In the genomic region with DNA sequence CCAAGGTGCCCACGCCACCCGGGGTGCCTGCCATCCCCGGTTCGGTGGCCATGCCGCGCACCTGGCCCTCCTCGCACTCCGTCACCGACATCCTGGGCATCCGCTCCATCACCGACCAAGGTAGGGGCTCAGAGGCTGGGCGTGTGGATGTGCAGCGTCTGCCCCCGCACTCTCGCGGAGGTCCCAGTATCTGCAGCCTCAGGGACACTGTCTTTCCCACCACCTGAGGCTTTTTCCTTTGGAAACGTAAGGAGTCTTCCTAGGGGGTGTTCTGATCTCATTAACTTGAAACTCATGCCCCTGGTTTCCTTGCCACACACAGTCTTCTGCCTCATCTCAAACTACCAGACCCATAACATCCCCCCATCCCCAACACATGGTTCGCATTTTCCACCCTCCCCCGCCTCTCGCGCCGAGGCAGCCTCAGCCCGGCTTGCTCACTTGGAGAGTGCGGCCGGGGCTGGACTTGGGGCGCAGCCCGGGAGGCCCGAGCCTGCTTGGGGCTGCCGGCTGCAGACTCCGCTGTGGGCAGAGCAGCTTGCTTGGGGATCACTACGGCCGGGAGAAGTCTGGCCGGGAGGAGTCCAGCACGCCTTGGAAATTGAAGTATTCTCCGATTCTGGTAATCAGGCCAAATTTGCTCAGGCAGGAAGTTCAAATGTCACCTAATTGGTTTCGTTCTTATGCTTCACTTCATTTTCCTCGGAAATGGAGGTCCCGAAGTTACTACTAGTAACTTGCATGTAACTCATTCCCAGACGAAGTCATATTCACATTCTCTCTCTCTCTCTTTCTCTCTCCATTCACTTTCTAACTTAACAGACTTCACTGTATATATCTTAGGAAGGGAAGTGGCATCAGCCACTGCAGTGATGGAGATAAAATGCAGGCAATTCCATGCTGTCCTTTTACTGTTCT, we compare ENCODE assay signal across 10 cellular contexts. TPM values are rescaled to one million over a fixed set of nuclear protein-coding genes. Genes with fewer than 3 reads are reported as not detected.
A peak's percentile ranks its signal among the peaks of the same experiment; 100 is the strongest.
DNase-seq lines count a peak whose midpoint lies in the region; ATAC-seq and TF ChIP-seq lines count a peak whose summit lies in the region.
"Had no signal": no experiment of that assay in that cellular context is flagged by ENCODE, and none has a peak within 500 bp of the region (broad histone marks: within the 10 kb centered on the region; RNA-seq: fewer than 3 reads in every experiment).

No MANE protein-coding gene starts in this region.

- H3K27ac Mint-ChIP-seq in activated naive CD4-positive, alpha-beta T cell treated with anti-CD3 and anti-CD28 coated beads, Interleukin-2, amount 50 U/mL, for 24 hours, result no peak overlapping the region
- no peak overlapping the region for H3K27ac Mint-ChIP-seq in activated T-helper 17 cell treated with anti-CD3 and anti-CD28 coated beads, Interleukin-2, amount 50 U/mL, for 72 hours
- peak overlapping the region; percentile 39 for H3K27ac Mint-ChIP-seq in type B pancreatic cell

- H3K36me3 Mint-ChIP-seq in activated naive CD4-positive, alpha-beta T cell treated with anti-CD3 and anti-CD28 coated beads, Interleukin-2, amount 50 U/mL, for 24 hours, result peaks cover 8% of the 10 kb centered on the region
- peaks cover 29% of the 10 kb centered on the region for H3K36me3 Mint-ChIP-seq in activated T-helper 17 cell treated with anti-CD3 and anti-CD28 coated beads, Interleukin-2, amount 50 U/mL, for 72 hours (ENCODE audit: low read depth)
- peaks cover 4% of the 10 kb centered on the region for H3K36me3 Mint-ChIP-seq in type B pancreatic cell

- no peak for TF ChIP-seq CTCF in type B pancreatic cell (conservative IDR thresholded peaks at IDR 0.05)

- no peak for ATAC-seq in activated T-helper 17 cell treated with anti-CD3 and anti-CD28 coated beads, Interleukin-2, amount 50 U/mL, for 72 hours (replicated peaks)
- ATAC-seq in left colon (no peak), GM21723 (IDR thresholded peaks at IDR 0.05; ENCODE audit: unreplicated experiment) (no peak)

- H3K4me1 Mint-ChIP-seq in activated naive CD4-positive, alpha-beta T cell treated with anti-CD3 and anti-CD28 coated beads, Interleukin-2, amount 50 U/mL, for 24 hours, result peaks cover 52% of the 10 kb centered on the region
- H3K4me1 Mint-ChIP-seq in activated T-helper 17 cell treated with anti-CD3 and anti-CD28 coated beads, Interleukin-2, amount 50 U/mL, for 72 hours, result peaks cover 16% of the 10 kb centered on the region
- peaks cover 31% of the 10 kb centered on the region for H3K4me1 Mint-ChIP-seq in type B pancreatic cell (ENCODE audit: unreplicated experiment)

- DNase-seq in activated naive CD4-positive, alpha-beta T cell treated with anti-CD3 and anti-CD28 coated beads, Interleukin-2, amount 50 U/mL, for 16 hours, result no peak
- DNase-seq in kidney tubule cell (ENCODE audit: low spot score), result peak; percentile 12
- DNase-seq in type B pancreatic cell (ENCODE audit: extremely low spot score, unreplicated experiment), result no peak
- DNase-seq in left colon, result no peak
- DNase-seq in GF-D8 (lab: John Stamatoyannopoulos, UW), result no peak
- DNase-seq: central memory CD4-positive, alpha-beta T cell had no signal

- H3K27me3 Mint-ChIP-seq in activated naive CD4-positive, alpha-beta T cell treated with anti-CD3 and anti-CD28 coated beads, Interleukin-2, amount 50 U/mL, for 24 hours, result peaks cover 66% of the 10 kb centered on the region
- H3K27me3 Mint-ChIP-seq in activated T-helper 17 cell treated with anti-CD3 and anti-CD28 coated beads, Interleukin-2, amount 50 U/mL, for 72 hours, result peaks cover 71% of the 10 kb centered on the region
- peaks cover 93% of the 10 kb centered on the region for H3K27me3 Mint-ChIP-seq in type B pancreatic cell

- intact Hi-C loops in left colon (cut with DNase I, micrococcal nuclease), result no loop called here

- H3K9me3 Mint-ChIP-seq in activated naive CD4-positive, alpha-beta T cell treated with anti-CD3 and anti-CD28 coated beads, Interleukin-2, amount 50 U/mL, for 24 hours, result peaks cover 4% of the 10 kb centered on the region
- H3K9me3 Mint-ChIP-seq in activated T-helper 17 cell treated with anti-CD3 and anti-CD28 coated beads, Interleukin-2, amount 50 U/mL, for 72 hours, result peaks cover 4% of the 10 kb centered on the region
- H3K9me3 Mint-ChIP-seq in type B pancreatic cell, result no peaks in the 10 kb centered on the region

- H3K4me3 Mint-ChIP-seq in activated naive CD4-positive, alpha-beta T cell treated with anti-CD3 and anti-CD28 coated beads, Interleukin-2, amount 50 U/mL, for 24 hours, result peak overlapping the region; percentile 57
- peak overlapping the region; percentile 40 for H3K4me3 Mint-ChIP-seq in activated T-helper 17 cell treated with anti-CD3 and anti-CD28 coated beads, Interleukin-2, amount 50 U/mL, for 72 hours
- peak overlapping the region; percentile 91 for H3K4me3 Mint-ChIP-seq in type B pancreatic cell

RNA-seq across cellular contexts. Expression of a gene that starts 2.0 kb away (rescaled TPM):
- total RNA-seq in activated T-helper 17 cell treated with anti-CD3 and anti-CD28 coated beads, Interleukin-2, amount 50 U/mL, for 72 hours, result not detected
- total RNA-seq in type B pancreatic cell (ENCODE audit: low replicate concordance) (5.6 and 6.3 TPM in 2 replicates), left colon (under 1 TPM; 0.22 to 0.24 TPM)
- total RNA-seq: pulmonary artery endothelial cell had no signal

Comparison
In these comparisons a context has a peak if more than half of its experiments do, and no peak if none do; other contexts are left out.
1. H3K4me3 Mint-ChIP-seq: peak in every context shown above with its lines; median percentile 91 in type B pancreatic cell; 57 in activated naive CD4-positive, alpha-beta T cell treated with anti-CD3 and anti-CD28 coated beads, Interleukin-2, amount 50 U/mL, for 24 hours; 40 in activated T-helper 17 cell treated with anti-CD3 and anti-CD28 coated beads, Interleukin-2, amount 50 U/mL, for 72 hours.